26 cellular contexts compared by ENCODE assay signal in genomic region chr1:244197851-244198375, GRCh38.
A peak's percentile ranks its signal among the peaks of the same experiment; 100 is the strongest.
DNase-seq lines count a peak whose midpoint lies in the region; ATAC-seq and TF ChIP-seq lines count a peak whose summit lies in the region.
"Had no signal": no experiment of that assay in that cellular context is flagged by ENCODE, and none has a peak within 500 bp of the region (broad histone marks: within the 10 kb centered on the region; RNA-seq: fewer than 3 reads in every experiment).

No MANE protein-coding gene starts in this region.

- peak overlapping the region; percentile 46 for H2AFZ ChIP-seq in IMR-90 (replicated peaks; ENCODE audit: low read length, poor library complexity)
- H2AFZ ChIP-seq in trophoblast cell (ENCODE audit: insufficient read depth, low read length, poor library complexity) = peak overlapping the region; percentile 39

- no peaks in the 10 kb centered on the region for H4K20me1 ChIP-seq in IMR-90 (ENCODE audit: insufficient read depth, low read length)

- in situ Hi-C loops in IMR-90 (cut with MboI; ENCODE audit: low sequenced_read_pairs) = no loop called here

- H3K79me1 ChIP-seq in IMR-90 (ENCODE audit: low read depth in 1 of 2, low read length in 2 of 2) (no peaks in the 10 kb centered on the region), trophoblast cell (ENCODE audit: low read length) (no peaks in the 10 kb centered on the region)

- DNase-seq in IMR-90 (peak; percentile 11), amniotic epithelial cell (ENCODE audit: low read depth) (peak; percentile 24), foreskin keratinocyte (peak; percentile 88 to 95), trophoblast cell (peak; percentile 95 to 98), T1000 (lab: John Stamatoyannopoulos, UW) (no peak)
- DNase-seq: Calu3; CD8-positive, alpha-beta memory T cell; DMS153; GOT3; KG1; NCI-H1092 treated with DMSO at 0.1 percent for 48 hours; NCI-H1436 treated with DMSO at 0.1 percent for 48 hours; NCI-H2029; NCI-H2227 treated with DMSO at 0.1 percent for 48 hours; NCI-H524; NCI-H774; NK-92 treated with Interleukin-12 subunit alpha and Interleukin-12 subunit beta, amount 100 ng/mL, for 24 hours; Peyer's patch had no signal

- no peak overlapping the region for H2BK12ac ChIP-seq in trophoblast cell (ENCODE audit: low read length)

- no peak overlapping the region for H2AK9ac ChIP-seq in IMR-90 (replicated peaks; ENCODE audit: low read depth, low read length, poor library complexity)

- H4K8ac ChIP-seq in IMR-90 (ENCODE audit: low read depth in 2 of 2, low read length in 2 of 2) (no peak overlapping the region), trophoblast cell (ENCODE audit: low read depth, low read length) (no peak overlapping the region)

- H3K27me3 ChIP-seq in IMR-90 (ENCODE audit: control insufficient read depth, insufficient read depth, low read length) (no peaks in the 10 kb centered on the region), foreskin keratinocyte (no peaks in the 10 kb centered on the region), trophoblast cell (ENCODE audit: insufficient read depth, low read length) (no peaks in the 10 kb centered on the region)
- H3K27me3 ChIP-seq: Peyer's patch, SJSA1 had no signal

- no peak overlapping the region for H4K5ac ChIP-seq in IMR-90 (ENCODE audit: low read depth, low read length)

- dilution Hi-C loops in IMR-90 (cut with HindIII; ENCODE audit: low sequenced_read_pairs, unreplicated experiment) = no loop called here

- no TSS peak for BruUV-seq in IMR-90 (replicated peaks; lab: Mats Ljungman, UMichigan)

- H4K12ac ChIP-seq in trophoblast cell (ENCODE audit: low read depth, low read length) = no peak overlapping the region

- no peak overlapping the region for H3K9ac ChIP-seq in IMR-90 (ENCODE audit: low read depth, low read length)
- H3K9ac ChIP-seq in trophoblast cell (ENCODE audit: low read length) = no peak overlapping the region

- ATAC-seq in IMR-90 (ENCODE audit: low read depth) = no peak
- peak; percentile 97 for ATAC-seq in foreskin keratinocyte
- no peak for ATAC-seq in HG03571 (IDR thresholded peaks at IDR 0.05; ENCODE audit: unreplicated experiment)
- ATAC-seq in HG02759 (IDR thresholded peaks at IDR 0.05; ENCODE audit: unreplicated experiment) = no peak
- ATAC-seq in HG03439 (IDR thresholded peaks at IDR 0.05; ENCODE audit: unreplicated experiment) = no peak
- ATAC-seq: HCT116, Right ventricle myocardium inferior had no signal

- H3K9me3 ChIP-seq in IMR-90 (ENCODE audit: control insufficient read depth, insufficient read depth, low read length) (no peaks in the 10 kb centered on the region), trophoblast cell (ENCODE audit: insufficient read depth, low read depth, low read length) (no peaks in the 10 kb centered on the region)
- H3K9me3 ChIP-seq: Peyer's patch, SJSA1 had no signal

- H3K79me2 ChIP-seq in trophoblast cell (ENCODE audit: control insufficient read depth, insufficient read depth, low read length, poor library complexity) = peaks cover 2% of the 10 kb centered on the region

- H3K27ac ChIP-seq in IMR-90 (ENCODE audit: insufficient read depth, low read length) (no peak overlapping the region), foreskin keratinocyte (peak overlapping the region; percentile 66), trophoblast cell (ENCODE audit: low read depth, low read length) (no peak overlapping the region)
- H3K27ac ChIP-seq: C4-2B, HL-60, Peyer's patch, SJSA1 had no signal

- CTCF ChIA-PET in IMR-90 (lab: Yijun Ruan, JAX) = interaction anchor here (0.8 kb wide), 1 partner anchor 34 kb away, joined by 3 read pairs; no protein-coding TSS in a partner anchor

- no peak overlapping the region for H4K91ac ChIP-seq in IMR-90 (ENCODE audit: insufficient read depth, low read depth, low read length)
- no peak overlapping the region for H4K91ac ChIP-seq in trophoblast cell (ENCODE audit: low read depth, low read length)

- H3K4me2 ChIP-seq in IMR-90 (ENCODE audit: low read depth, low read length) (no peak overlapping the region), trophoblast cell (ENCODE audit: low read length) (no peak overlapping the region)

- H3K23ac ChIP-seq in IMR-90 (ENCODE audit: low read depth, low read length) (no peak overlapping the region; the same call in 1 of the 2 replicates), trophoblast cell (ENCODE audit: low read length) (no peak overlapping the region)

- no peak overlapping the region for H2BK15ac ChIP-seq in IMR-90 (ENCODE audit: low read depth, low read length)

- H2AK5ac ChIP-seq in IMR-90 (ENCODE audit: low read depth, low read length) = peak overlapping the region; percentile 28; the same call in 1 of the 2 replicates
- H2AK5ac ChIP-seq in trophoblast cell (ENCODE audit: low read length) = no peak overlapping the region

- POLR2A ChIA-PET in IMR-90 (lab: Charles Lee; ENCODE audit: unreplicated experiment) = no interaction called here

- no peak for TF ChIP-seq POLR2A in IMR-90 (IDR thresholded peaks at IDR 0.05; ENCODE audit: low read depth, low read length)

- H3K4ac ChIP-seq in IMR-90 (ENCODE audit: low read depth, low read length) (no peak overlapping the region), trophoblast cell (ENCODE audit: low read depth, low read length) (no peak overlapping the region)

- no peaks in the 10 kb centered on the region for H3K9me1 ChIP-seq in IMR-90 (ENCODE audit: insufficient read depth, low read length)

- no peak overlapping the region for H3K4me3 ChIP-seq in IMR-90 (ENCODE audit: insufficient read depth, low read depth, low read length)
- H3K4me3 ChIP-seq in trophoblast cell (ENCODE audit: low read depth, low read length) = no peak overlapping the region
- H3K4me3 ChIP-seq: Peyer's patch, SJSA1 had no signal

- intact Hi-C loops in IMR-90 (cut with micrococcal nuclease) = no loop called here

- no peak overlapping the region for H3K56ac ChIP-seq in IMR-90 (ENCODE audit: extremely low read depth, insufficient read depth, low read length)

- no peak overlapping the region for H2BK120ac ChIP-seq in IMR-90 (ENCODE audit: low read depth, low read length)
- H2BK120ac ChIP-seq in trophoblast cell (ENCODE audit: insufficient read depth, low read length, poor library complexity) = peak overlapping the region; percentile 43

- H3K36me3 ChIP-seq in IMR-90 (ENCODE audit: control insufficient read depth, insufficient read depth, low read length) = no peaks in the 10 kb centered on the region
- H3K36me3 ChIP-seq in trophoblast cell (ENCODE audit: control insufficient read depth in 1 of 2, insufficient read depth in 2 of 2, low read length in 2 of 2) = no peaks in the 10 kb centered on the region
- H3K36me3 ChIP-seq: Peyer's patch, SJSA1 had no signal

- no peak overlapping the region for H2BK5ac ChIP-seq in IMR-90 (ENCODE audit: low read depth, low read length, poor library complexity, severe bottlenecking)
- H2BK5ac ChIP-seq in trophoblast cell (ENCODE audit: low read depth, low read length, poor library complexity) = no peak overlapping the region

- TF ChIP-seq CTCF in IMR-90 (conservative IDR thresholded peaks at IDR 0.05; ENCODE audit: low read depth, low read length) (no peak), foreskin keratinocyte (conservative IDR thresholded peaks at IDR 0.05) (no peak)

- no peak for TF ChIP-seq RAD21 in IMR-90 (IDR thresholded peaks at IDR 0.05; ENCODE audit: low read length)

- H3K18ac ChIP-seq in IMR-90 (ENCODE audit: low read depth, low read length) = no peak overlapping the region
- H3K18ac ChIP-seq in trophoblast cell (ENCODE audit: low read length) = no peak overlapping the region

- no CpG with 5 or more reads among the region's 7 CpGs for WGBS in IMR-90 (ENCODE audit: extremely low coverage in 2 of 2, insufficient read length in 1 of 2), 2 experiments
- WGBS in trophoblast cell (ENCODE audit: extremely low coverage, insufficient coverage, insufficient read length) = no CpG with 5 or more reads among the region's 7 CpGs

- peaks cover 3% of the 10 kb centered on the region for H3K4me1 ChIP-seq in IMR-90 (ENCODE audit: control insufficient read depth, insufficient read depth, low read length)
- peaks cover 6% of the 10 kb centered on the region for H3K4me1 ChIP-seq in foreskin keratinocyte
- peaks cover 8 to 12% of the 10 kb centered on the region in 2 experiments for H3K4me1 ChIP-seq in trophoblast cell (ENCODE audit: control insufficient read depth in 1 of 2, insufficient read depth in 2 of 2, low read length in 2 of 2)
- H3K4me1 ChIP-seq: Peyer's patch, SJSA1 had no signal

- H2BK20ac ChIP-seq in IMR-90 (ENCODE audit: low read depth, low read length) = no peak overlapping the region

- no peak overlapping the region for H3K14ac ChIP-seq in IMR-90 (replicated peaks; ENCODE audit: low read depth, low read length)
- H3K14ac ChIP-seq in trophoblast cell (ENCODE audit: low read length) = no peak overlapping the region

TF ChIP-seq in IMR-90, 13 proteins besides CTCF, POLR2A, EP300 and RAD21:
- TF ChIP-seq CHD1 (IDR thresholded peaks at IDR 0.05; ENCODE audit: low read depth, low read length) (no peak), NFE2L2 (IDR thresholded peaks at IDR 0.05; ENCODE audit: low read depth, low read length) (no peak), CEBPB (IDR thresholded peaks at IDR 0.05; ENCODE audit: low read depth, low read length) (no peak), SMC3 (IDR thresholded peaks at IDR 0.05; ENCODE audit: low read depth, low read length) (no peak)
